ENCODE assay signal across 1 cellular context in genomic region chr18:8632386-8632785, GRCh38.
TF ChIP-seq lines count a peak whose summit lies in the region.

No MANE protein-coding gene starts in this region.

TF ChIP-seq in WTC11, 78 proteins besides CTCF, POLR2A, EP300 and RAD21:
- TF ChIP-seq HMGA2 (CRISPR knock-in tag; IDR thresholded peaks at IDR 0.05) (no peak), SMAD4 (CRISPR knock-in tag; IDR thresholded peaks at IDR 0.05) (no peak), FOXK1 (CRISPR knock-in tag; IDR thresholded peaks at IDR 0.05) (no peak), NFATC4 (CRISPR knock-in tag; IDR thresholded peaks at IDR 0.05) (no peak), MLX (CRISPR knock-in tag; IDR thresholded peaks at IDR 0.05) (no peak), NFE2L1 (CRISPR knock-in tag; IDR thresholded peaks at IDR 0.05) (no peak), ZNF317 (CRISPR knock-in tag; IDR thresholded peaks at IDR 0.05; ENCODE audit: borderline replicate concordance, low read depth) (no peak), ARID4B (CRISPR knock-in tag; IDR thresholded peaks at IDR 0.05; ENCODE audit: borderline replicate concordance) (no peak), PREB (CRISPR knock-in tag; IDR thresholded peaks at IDR 0.05; ENCODE audit: borderline replicate concordance) (no peak), E2F5 (CRISPR knock-in tag; IDR thresholded peaks at IDR 0.05) (no peak), HMGXB4 (CRISPR knock-in tag; IDR thresholded peaks at IDR 0.05) (no peak), ZNF671 (CRISPR knock-in tag; IDR thresholded peaks at IDR 0.05) (no peak), TP53 (CRISPR knock-in tag; IDR thresholded peaks at IDR 0.05) (no peak), OVOL2 (CRISPR knock-in tag; IDR thresholded peaks at IDR 0.05; ENCODE audit: borderline replicate concordance) (no peak), NFYB (CRISPR knock-in tag; conservative IDR thresholded peaks at IDR 0.05; ENCODE audit: low read depth) (no peak)
